In the genomic region with DNA sequence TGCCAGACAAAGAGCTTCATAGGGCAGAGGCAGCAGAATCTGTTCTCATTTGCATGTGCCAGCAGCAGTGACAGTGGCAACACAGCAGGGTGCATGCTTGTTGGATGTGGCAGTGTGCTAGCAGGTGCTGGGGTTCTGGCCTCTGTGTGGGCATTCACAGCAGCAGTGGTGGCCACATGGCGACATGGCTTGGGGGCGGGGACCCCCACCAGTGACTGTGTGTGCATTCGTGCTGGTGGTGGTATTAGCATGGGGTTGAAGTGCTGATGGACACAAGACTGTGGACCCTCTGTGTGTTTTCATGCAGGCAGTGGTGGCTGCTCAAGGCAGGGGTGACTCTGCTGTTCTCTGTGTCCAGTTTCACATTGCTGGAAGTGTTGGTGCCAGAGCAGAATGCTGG, we compare ENCODE assay signal across 28 cellular contexts.
"Had no signal": no experiment of that assay in that cellular context is flagged by ENCODE, and none has a peak within 500 bp of the region (broad histone marks: within the 10 kb centered on the region; RNA-seq: fewer than 3 reads in every experiment).

No MANE protein-coding gene starts in this region.

- H3K27me3 ChIP-seq: adrenal gland, ascending aorta, body of pancreas, SJSA1 had no signal

- H3K4me1 ChIP-seq: adrenal gland, ascending aorta, body of pancreas, SJSA1 had no signal

- H3K27ac ChIP-seq: adrenal gland, ascending aorta, body of pancreas, RWPE1, SJSA1, VCaP had no signal

- DNase-seq: activated CD4-positive, alpha-beta memory T cell treated with anti-CD3 and anti-CD28 coated beads, Interleukin-2, amount 10 ng/mL, durations not matched to agents 7 days and 5 days; activated CD4-positive, alpha-beta T cell treated with anti-CD3 and anti-CD28 coated beads for 36 hours; activated CD4-positive, alpha-beta T cell treated with anti-CD3 and anti-CD28 coated beads, Interleukin-2, amount 50 U/mL, for 1 hour; activated gamma-delta T cell; activated naive CD4-positive, alpha-beta T cell treated with anti-CD3 and anti-CD28 coated beads for 36 hours; activated T-cell treated with anti-CD3 and anti-CD28 coated beads for 4 hours; adrenal gland; body of pancreas; central memory CD4-positive, alpha-beta T cell; Kasumi-1; NCI-H1105 treated with DMSO at 0.1 percent for 48 hours; NCI-H1436 treated with DMSO at 0.1 percent for 48 hours; NCI-H187; NCI-H2081; NCI-H510A treated with DMSO at 0.1 percent for 48 hours; NCI-H774; NK-92 treated with Interleukin-12 subunit alpha and Interleukin-12 subunit beta, amount 100 ng/mL, for 24 hours; OCI-M1; SHP77; T-helper 17 cell; T1000 had no signal

- H3K4me3 ChIP-seq: adrenal gland, ascending aorta, body of pancreas, K562, SJSA1 had no signal

- ATAC-seq: activated CD4-positive, alpha-beta T cell treated with anti-CD3 and anti-CD28 coated beads for 36 hours; activated T-helper 17 cell treated with anti-CD3 and anti-CD28 coated beads, Interleukin-2, amount 50 U/mL, for 72 hours; body of pancreas; K562; Panc1; T-helper 17 cell had no signal

- H3K36me3 ChIP-seq: adrenal gland, ascending aorta, SJSA1 had no signal

- H3K9me3 ChIP-seq: adrenal gland had no signal
